ENCODE assay signal across 1 cellular context in genomic region chr15:32691316-32692032, GRCh38.
TF ChIP-seq lines count a peak whose summit lies in the region.

No MANE protein-coding gene starts in this region.

TF ChIP-seq in IMR-90, 13 proteins besides CTCF, POLR2A, EP300 and RAD21 (continued from another document):
- TF ChIP-seq MAFK (IDR thresholded peaks at IDR 0.05; ENCODE audit: low read depth, low read length) (no peak), MXI1 (IDR thresholded peaks at IDR 0.05; ENCODE audit: borderline replicate concordance, low read depth, low read length) (no peak)
